Comparison of ENCODE assay signal across 27 cellular contexts in the genomic region with DNA sequence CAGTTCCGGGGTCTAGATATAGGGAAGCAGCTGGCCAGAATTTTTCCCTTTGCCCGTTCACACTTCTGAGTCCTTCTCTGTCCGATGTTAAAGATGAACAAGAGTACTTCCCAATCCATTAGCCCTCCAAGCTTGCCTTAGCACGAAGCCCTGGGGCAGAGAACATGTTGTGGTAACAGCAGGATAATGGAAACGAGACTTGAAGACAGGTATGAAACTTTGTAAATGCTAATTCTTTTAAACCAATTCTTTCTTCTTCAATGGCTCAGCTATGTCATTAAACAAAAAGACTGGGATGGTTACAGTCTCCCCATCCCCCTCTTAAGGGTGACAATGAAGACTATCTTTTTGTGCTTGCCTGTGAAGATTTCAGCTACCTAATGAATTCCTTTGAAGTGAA.
"Had no signal": no experiment of that assay in that cellular context is flagged by ENCODE, and none has a peak within 500 bp of the region (broad histone marks: within the 10 kb centered on the region; RNA-seq: fewer than 3 reads in every experiment).

No MANE protein-coding gene starts in this region.

- H3K4me3 Mint-ChIP-seq: activated CD4-positive, alpha-beta T cell treated with anti-CD3 and anti-CD28 coated beads, Interleukin-2, amount 10 ng/mL, durations not matched to agents 24 days and 14 days; activated CD8-positive, alpha-beta T cell treated with anti-CD3 and anti-CD28 coated beads for 36 hours; activated naive CD4-positive, alpha-beta T cell treated with anti-CD3 and anti-CD28 coated beads, Interleukin-2, amount 50 U/mL, for 24 hours; brain; dendritic cell treated with granulocyte-macrophage colony-stimulating factor and Interleukin-4, amounts not matched to agents 40 ng/mL and 50 ng/mL, for 4 days; nephron; T-helper 1 cell treated with Interleukin-12 subunit alpha and Interleukin-12 subunit beta and Interleukin-4 antibody, amounts not matched to agents 30 μg/mL and 1 μg/mL, for 36 hours had no signal

- H3K36me3 Mint-ChIP-seq: activated naive CD4-positive, alpha-beta T cell treated with anti-CD3 and anti-CD28 coated beads, Interleukin-2, amount 50 U/mL, for 24 hours; brain had no signal

- H3K4me3 ChIP-seq: hepatocyte, pancreas, psoas muscle, right atrium auricular region, spleen, testis, uterus had no signal

- H3K79me2 ChIP-seq: hepatocyte had no signal

- H3K4me1 Mint-ChIP-seq: activated CD4-positive, alpha-beta T cell treated with anti-CD3 and anti-CD28 coated beads, Interleukin-2, amount 10 ng/mL, durations not matched to agents 24 days and 14 days; activated naive CD4-positive, alpha-beta T cell treated with anti-CD3 and anti-CD28 coated beads, Interleukin-2, amount 50 U/mL, for 24 hours; nephron had no signal

- H3K27ac Mint-ChIP-seq: activated CD4-positive, alpha-beta T cell treated with anti-CD3 and anti-CD28 coated beads, Interleukin-2, amount 10 ng/mL, durations not matched to agents 24 days and 14 days; activated CD8-positive, alpha-beta T cell treated with anti-CD3 and anti-CD28 coated beads for 36 hours; activated naive CD4-positive, alpha-beta T cell treated with anti-CD3 and anti-CD28 coated beads, Interleukin-2, amount 50 U/mL, for 24 hours; brain; dendritic cell treated with granulocyte-macrophage colony-stimulating factor and Interleukin-4, amounts not matched to agents 40 ng/mL and 50 ng/mL, for 4 days; nephron; T-helper 1 cell treated with Interleukin-12 subunit alpha and Interleukin-12 subunit beta and Interleukin-4 antibody, amounts not matched to agents 30 μg/mL and 1 μg/mL, for 36 hours had no signal

- H3K36me3 ChIP-seq: pancreas, right atrium auricular region, spleen, uterus had no signal

- H3K27me3 ChIP-seq: hepatocyte, pancreas, right atrium auricular region, spleen, testis, uterus had no signal

- FAIRE-seq: endothelial cell of umbilical vein, pancreas had no signal

- H3K27ac ChIP-seq: hepatocyte, pancreas, psoas muscle, right atrium auricular region, spleen, testis, uterus had no signal

- H3K27me3 Mint-ChIP-seq: activated CD4-positive, alpha-beta T cell treated with anti-CD3 and anti-CD28 coated beads, Interleukin-2, amount 10 ng/mL, durations not matched to agents 24 days and 14 days; activated CD8-positive, alpha-beta T cell treated with anti-CD3 and anti-CD28 coated beads for 36 hours; dendritic cell treated with granulocyte-macrophage colony-stimulating factor and Interleukin-4, amounts not matched to agents 40 ng/mL and 50 ng/mL, for 4 days had no signal

- H3K9me3 ChIP-seq: pancreas, psoas muscle, right atrium auricular region, testis, uterus had no signal

- H3K9me3 Mint-ChIP-seq: activated CD4-positive, alpha-beta T cell treated with anti-CD3 and anti-CD28 coated beads, Interleukin-2, amount 10 ng/mL, durations not matched to agents 24 days and 14 days; activated CD8-positive, alpha-beta T cell treated with anti-CD3 and anti-CD28 coated beads for 36 hours; activated naive CD4-positive, alpha-beta T cell treated with anti-CD3 and anti-CD28 coated beads, Interleukin-2, amount 50 U/mL, for 24 hours; brain; nephron; T-helper 1 cell treated with Interleukin-12 subunit alpha and Interleukin-12 subunit beta and Interleukin-4 antibody, amounts not matched to agents 30 μg/mL and 1 μg/mL, for 36 hours had no signal

- DNase-seq: activated CD4-positive, alpha-beta T cell treated with anti-CD3 and anti-CD28 coated beads, Interleukin-2, amount 10 ng/mL, durations not matched to agents 24 days and 14 days; activated CD8-positive, alpha-beta T cell treated with anti-CD3 and anti-CD28 coated beads for 36 hours; activated gamma-delta T cell treated with Interleukin-2 at 50 U/mL for 16 hours; activated T-cell treated with anti-CD3 and anti-CD28 coated beads, Interleukin-2, amount 50 U/mL, for 1 hour; aorta; caudate nucleus; effector CD8-positive, alpha-beta T cell; foreskin melanocyte; left ventricle myocardium superior; pancreas; psoas muscle; spleen; stimulated activated CD4-positive, alpha-beta T cell treated with anti-CD3 and anti-CD28 coated beads, Interleukin-4, amount 100 ng/mL, for 1 hour; stimulated activated naive CD4-positive, alpha-beta T cell; testis; trophoblast cell; uterus had no signal

- H2AFZ ChIP-seq: hepatocyte had no signal

- ATAC-seq: activated CD4-positive, CD25-positive, alpha-beta regulatory T cell treated with anti-CD3 and anti-CD28 coated beads, Interleukin-2, amount 50 U/mL, for 24 hours; activated CD8-positive, alpha-beta T cell treated with anti-CD3 and anti-CD28 coated beads for 36 hours; esophagus mucosa; left ventricle myocardium superior; pancreas; psoas muscle had no signal

- H3K4me1 ChIP-seq: pancreas, psoas muscle, right atrium auricular region, spleen, testis, uterus had no signal

- H3K4me2 ChIP-seq: hepatocyte had no signal
